ENCODE assay signal across 16 cellular contexts in the genomic region with DNA sequence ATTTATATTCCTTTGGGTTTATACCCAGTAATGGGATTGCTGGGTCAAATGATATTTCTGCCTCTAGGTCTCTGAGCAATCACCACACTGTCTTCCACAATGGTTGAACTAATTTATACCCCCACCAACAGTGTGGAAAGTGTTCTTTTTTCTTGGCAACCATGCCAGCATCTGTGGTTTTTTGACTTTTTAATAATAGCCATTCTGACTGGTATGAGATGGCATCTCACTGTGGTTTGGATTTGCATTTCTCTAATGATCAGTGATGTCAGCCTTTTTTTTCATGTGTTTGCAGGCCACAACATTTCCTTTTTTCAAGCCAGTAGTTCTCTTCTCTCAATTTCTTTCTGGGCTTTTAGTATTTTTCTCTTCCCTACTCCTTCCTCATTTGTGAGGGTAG. TPM values are rescaled to one million over a fixed set of nuclear protein-coding genes. Genes with fewer than 3 reads are reported as not detected.
"Had no signal": no experiment of that assay in that cellular context is flagged by ENCODE, and none has a peak within 500 bp of the region (broad histone marks: within the 10 kb centered on the region; RNA-seq: fewer than 3 reads in every experiment).

No MANE protein-coding gene starts in this region.

RNA-seq across cellular contexts. Expression of gene TRPC7, which starts 18.5 kb away (rescaled TPM):
- total RNA-seq: activated CD4-positive, alpha-beta memory T cell treated with anti-CD3 and anti-CD28 coated beads, Interleukin-2, amount 10 ng/mL, durations not matched to agents 7 days and 5 days; activated CD4-positive, alpha-beta T cell treated with anti-CD3 and anti-CD28 coated beads for 36 hours; activated CD4-positive, alpha-beta T cell treated with anti-CD3 and anti-CD28 coated beads, Interleukin-2, amount 10 ng/mL, durations not matched to agents 7 days and 5 days; activated CD8-positive, alpha-beta memory T cell treated with anti-CD3 and anti-CD28 coated beads, Interleukin-2, amount 10 ng/mL, durations not matched to agents 7 days and 5 days; activated CD8-positive, alpha-beta T cell treated with anti-CD3 and anti-CD28 coated beads, Interleukin-2, amount 10 ng/mL, durations not matched to agents 7 days and 5 days; activated naive CD8-positive, alpha-beta T cell treated with anti-CD3 and anti-CD28 coated beads, Interleukin-2, amount 10 ng/mL, durations not matched to agents 7 days and 5 days; activated T-helper 2 cell treated with anti-CD3 and anti-CD28 coated beads, Interferon-gamma antibody, Interleukin-2, Interleukin-4, amounts not matched to agents 10 μg/mL and 5 μg/mL and 100 μg/mL, durations not matched to agents 14 hours and 24 hours and 36 hours; ascending aorta; body of pancreas; breast epithelium; cardiac septum; T-cell; T-helper 1 cell treated with Interleukin-12 subunit alpha and Interleukin-12 subunit beta and Interleukin-4 antibody, amounts not matched to agents 30 ng/mL and 1 ng/mL, for 36 hours; T-helper 17 cell; T-helper 2 cell treated with Interferon-gamma antibody and Interleukin-4, amounts not matched to agents 100 ng/mL and 5 ng/mL, for 36 hours had no signal
- polyA plus RNA-seq: adipose tissue had no signal
